In the genomic region with DNA sequence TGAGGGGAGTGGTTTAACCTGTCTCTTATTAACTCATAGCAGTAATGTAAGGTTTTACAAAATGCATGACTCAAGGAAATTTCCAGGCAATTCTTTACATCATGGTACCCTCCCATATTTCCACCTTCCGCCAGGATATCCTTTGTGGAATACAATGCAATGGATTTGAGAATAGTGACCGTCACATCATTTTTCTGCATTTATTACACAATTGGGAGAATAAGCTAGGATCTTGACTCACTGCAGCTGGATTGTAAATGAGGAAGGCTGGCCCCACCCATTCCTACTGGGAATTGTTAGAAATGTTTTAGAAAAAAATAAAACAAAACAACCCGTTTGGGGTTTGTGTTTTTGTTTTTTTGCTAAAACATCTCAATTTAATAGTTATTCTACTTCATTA, we compare ENCODE assay signal across 21 cellular contexts.
"Had no signal": no experiment of that assay in that cellular context is flagged by ENCODE, and none has a peak within 500 bp of the region (broad histone marks: within the 10 kb centered on the region; RNA-seq: fewer than 3 reads in every experiment).

No MANE protein-coding gene starts in this region.

- H3K9me3 ChIP-seq: esophagus muscularis mucosa, ovary, testis, upper lobe of right lung, vagina had no signal

- H3K27ac Mint-ChIP-seq: dendritic cell treated with granulocyte-macrophage colony-stimulating factor and Interleukin-4, amounts not matched to agents 40 ng/mL and 50 ng/mL, for 4 days; natural killer cell treated with Interleukin-12 subunit alpha and Interleukin-12 subunit beta and Interleukin-15 and Interleukin-18, amount 100 ng/mL, for 72 hours; neural progenitor cell; stimulated activated effector memory CD8-positive, alpha-beta T cell treated with anti-CD3 and anti-CD28 coated beads, Interleukin-12 subunit alpha, Interleukin-12 subunit beta, amount 100 ng/mL, for 72 hours; stimulated activated naive CD8-positive, alpha-beta T cell treated with anti-CD3 and anti-CD28 coated beads, Interleukin-15, Interleukin-2, amounts not matched to agents 100 ng/mL and 50 ng/mL, for 24 hours had no signal

- H3K4me1 Mint-ChIP-seq: neural progenitor cell had no signal

- DNase-seq: cerebellar nuclear complex; effector CD4-positive, alpha-beta T cell; foreskin melanocyte; heart left ventricle; hippocampal formation; mammary epithelial cell; nucleus accumbens; ovary; stimulated activated CD4-positive, alpha-beta T cell treated with anti-CD3 and anti-CD28 coated beads, Interleukin-4, amount 100 ng/mL, for 1 hour; stimulated activated CD8-positive, alpha-beta memory T cell treated with anti-CD3 and anti-CD28 coated beads, Interleukin-4, amount 100 ng/mL, for 48 hours; testis; upper lobe of right lung had no signal

- H3K27me3 Mint-ChIP-seq: dendritic cell treated with granulocyte-macrophage colony-stimulating factor and Interleukin-4, amounts not matched to agents 40 ng/mL and 50 ng/mL, for 4 days; natural killer cell treated with Interleukin-12 subunit alpha and Interleukin-12 subunit beta and Interleukin-15 and Interleukin-18, amount 100 ng/mL, for 72 hours; stimulated activated naive CD8-positive, alpha-beta T cell treated with anti-CD3 and anti-CD28 coated beads, Interleukin-15, Interleukin-2, amounts not matched to agents 100 ng/mL and 50 ng/mL, for 24 hours had no signal

- H3K4me3 ChIP-seq: esophagus muscularis mucosa, heart left ventricle, neural progenitor cell, ovary, testis, tibial nerve, upper lobe of right lung, vagina had no signal

- H3K4me2 ChIP-seq: neural progenitor cell had no signal

- H3K27me3 ChIP-seq: esophagus muscularis mucosa, heart left ventricle, neural progenitor cell, ovary, testis, tibial nerve, upper lobe of right lung, vagina had no signal

- H3K9me3 Mint-ChIP-seq: natural killer cell treated with Interleukin-12 subunit alpha and Interleukin-12 subunit beta and Interleukin-15 and Interleukin-18, amount 100 ng/mL, for 72 hours; neural progenitor cell had no signal

- H3K4me1 ChIP-seq: esophagus muscularis mucosa, heart left ventricle, neural progenitor cell, testis, tibial nerve, upper lobe of right lung, vagina had no signal

- FAIRE-seq: colon had no signal

- H3K9ac ChIP-seq: neural progenitor cell had no signal

- H2AFZ ChIP-seq: neural progenitor cell had no signal

- ATAC-seq: heart left ventricle; natural killer cell treated with Interleukin-12 subunit alpha and Interleukin-12 subunit beta and Interleukin-15 and Interleukin-18, amount 100 ng/mL, for 72 hours; stimulated activated effector memory CD8-positive, alpha-beta T cell treated with anti-CD3 and anti-CD28 coated beads, Interleukin-12 subunit alpha, Interleukin-12 subunit beta, amount 100 ng/mL, for 72 hours; upper lobe of right lung had no signal

- H3K27ac ChIP-seq: esophagus muscularis mucosa, heart left ventricle, neural progenitor cell, ovary, testis, tibial nerve, upper lobe of right lung, vagina had no signal

- H3K4me3 Mint-ChIP-seq: dendritic cell treated with granulocyte-macrophage colony-stimulating factor and Interleukin-4, amounts not matched to agents 40 ng/mL and 50 ng/mL, for 4 days; natural killer cell treated with Interleukin-12 subunit alpha and Interleukin-12 subunit beta and Interleukin-15 and Interleukin-18, amount 100 ng/mL, for 72 hours; neural progenitor cell; stimulated activated effector memory CD8-positive, alpha-beta T cell treated with anti-CD3 and anti-CD28 coated beads, Interleukin-12 subunit alpha, Interleukin-12 subunit beta, amount 100 ng/mL, for 72 hours; stimulated activated naive CD8-positive, alpha-beta T cell treated with anti-CD3 and anti-CD28 coated beads, Interleukin-15, Interleukin-2, amounts not matched to agents 100 ng/mL and 50 ng/mL, for 24 hours had no signal

- H3K36me3 ChIP-seq: esophagus muscularis mucosa, heart left ventricle, neural progenitor cell, ovary, tibial nerve, upper lobe of right lung, vagina had no signal

- H3K36me3 Mint-ChIP-seq: natural killer cell treated with Interleukin-12 subunit alpha and Interleukin-12 subunit beta and Interleukin-15 and Interleukin-18, amount 100 ng/mL, for 72 hours; neural progenitor cell; stimulated activated effector memory CD8-positive, alpha-beta T cell treated with anti-CD3 and anti-CD28 coated beads, Interleukin-12 subunit alpha, Interleukin-12 subunit beta, amount 100 ng/mL, for 72 hours had no signal
